ENCODE assay signal across 16 cellular contexts in genomic region chr4:38076153-38076669, GRCh38.
DNase-seq lines count a peak whose midpoint lies in the region; FAIRE-seq and TF ChIP-seq lines count a peak whose summit lies in the region.
"Had no signal": no experiment of that assay in that cellular context is flagged by ENCODE, and none has a peak within 500 bp of the region (broad histone marks: within the 10 kb centered on the region; RNA-seq: fewer than 3 reads in every experiment).

No MANE protein-coding gene starts in this region.

- no peaks in the 10 kb centered on the region for H3K36me3 ChIP-seq in colonic mucosa
- H3K36me3 ChIP-seq: BE2C had no signal

- H3K27ac Mint-ChIP-seq in CD14-positive monocyte (peak overlapping the region; percentile 95 to 99 (median 98)), HFFc6 (peak overlapping the region; percentile 91), progenitor cell of endocrine pancreas (peak overlapping the region; percentile 5), mesothelial cell of epicardium (no peak overlapping the region)
- H3K27ac Mint-ChIP-seq: activated T-helper 1 cell treated with anti-CD3 and anti-CD28 coated beads, Interleukin-12 subunit alpha, Interleukin-12 subunit beta, Interleukin-2, Interleukin-4 antibody, amounts not matched to agents 30 ng/mL and 10 ng/mL and 1 ng/mL, durations not matched to agents 14 hours and 24 hours and 36 hours had no signal

- no peaks in the 10 kb centered on the region for H3K9me3 ChIP-seq in colonic mucosa
- H3K9me3 ChIP-seq: BE2C had no signal

- H3K4me3 Mint-ChIP-seq in CD14-positive monocyte = peak overlapping the region; percentile 47 to 64
- H3K4me3 Mint-ChIP-seq in HFFc6 = peak overlapping the region; percentile 71; the same call in 1 of the 2 replicates
- no peak overlapping the region for H3K4me3 Mint-ChIP-seq in progenitor cell of endocrine pancreas (ENCODE audit: low read depth)
- no peak overlapping the region for H3K4me3 Mint-ChIP-seq in mesothelial cell of epicardium
- H3K4me3 Mint-ChIP-seq: activated T-helper 1 cell treated with anti-CD3 and anti-CD28 coated beads, Interleukin-12 subunit alpha, Interleukin-12 subunit beta, Interleukin-2, Interleukin-4 antibody, amounts not matched to agents 30 ng/mL and 10 ng/mL and 1 ng/mL, durations not matched to agents 14 hours and 24 hours and 36 hours; natural killer cell treated with Interleukin-12 subunit alpha and Interleukin-12 subunit beta and Interleukin-15 and Interleukin-18, amount 100 ng/mL, for 72 hours had no signal

- no peak overlapping the region for H3K4me3 ChIP-seq in colonic mucosa

- peak overlapping the region; percentile 64 for H3K27ac ChIP-seq in colonic mucosa

- no peaks in the 10 kb centered on the region for H3K27me3 ChIP-seq in colonic mucosa
- H3K27me3 ChIP-seq: BE2C had no signal

- peaks cover 23 to 49% of the 10 kb centered on the region in 2 donors for H3K36me3 Mint-ChIP-seq in CD14-positive monocyte
- H3K36me3 Mint-ChIP-seq in HFFc6 (ENCODE audit: low read depth) = peaks cover 40% of the 10 kb centered on the region
- H3K36me3 Mint-ChIP-seq in progenitor cell of endocrine pancreas (ENCODE audit: insufficient read depth) = peaks cover 26% of the 10 kb centered on the region
- H3K36me3 Mint-ChIP-seq in mesothelial cell of epicardium = peaks cover 21% of the 10 kb centered on the region

- no peak for FAIRE-seq in frontal cortex (lab: Jason Lieb, UNC)
- FAIRE-seq: endometrium had no signal

- H3K9ac ChIP-seq in colonic mucosa (ENCODE audit: low read depth in 2 of 2, low read length in 2 of 2) = no peak overlapping the region

- H3K9me3 Mint-ChIP-seq in CD14-positive monocyte = peaks cover 0 to 2% (median 0%) of the 10 kb centered on the region in 7 donors
- H3K9me3 Mint-ChIP-seq in HFFc6 = no peaks in the 10 kb centered on the region
- H3K9me3 Mint-ChIP-seq in progenitor cell of endocrine pancreas (ENCODE audit: low read depth) = peaks cover 3% of the 10 kb centered on the region
- no peaks in the 10 kb centered on the region for H3K9me3 Mint-ChIP-seq in mesothelial cell of epicardium
- H3K9me3 Mint-ChIP-seq: activated T-helper 1 cell treated with anti-CD3 and anti-CD28 coated beads, Interleukin-12 subunit alpha, Interleukin-12 subunit beta, Interleukin-2, Interleukin-4 antibody, amounts not matched to agents 30 ng/mL and 10 ng/mL and 1 ng/mL, durations not matched to agents 14 hours and 24 hours and 36 hours; natural killer cell treated with Interleukin-12 subunit alpha and Interleukin-12 subunit beta and Interleukin-15 and Interleukin-18, amount 100 ng/mL, for 72 hours had no signal

- H3K27me3 Mint-ChIP-seq in CD14-positive monocyte (ENCODE audit: low read depth in 3 of 3) = peaks cover 0 to 2% (median 0%) of the 10 kb centered on the region in 3 donors
- H3K27me3 Mint-ChIP-seq in HFFc6 (ENCODE audit: insufficient read depth) = 0 out of 2 replicates have a peak, but pooled peaks cover 1% of the 10 kb centered on the region
- no peaks in the 10 kb centered on the region for H3K27me3 Mint-ChIP-seq in progenitor cell of endocrine pancreas
- no peaks in the 10 kb centered on the region for H3K27me3 Mint-ChIP-seq in mesothelial cell of epicardium (ENCODE audit: low read depth)
- H3K27me3 Mint-ChIP-seq: natural killer cell treated with Interleukin-12 subunit alpha and Interleukin-12 subunit beta and Interleukin-15 and Interleukin-18, amount 100 ng/mL, for 72 hours had no signal

- intact Hi-C loops in CD14-positive monocyte (cut with micrococcal nuclease) (loop anchor here (5.0 to 10.0 kb wide), 4 partner anchors 86 to 789 kb away; partner anchors contain the start of genes FAM114A1 (in 1 of the 2) and TLR6 (in 1 of the 2)), colonic mucosa (cut with DNase I) (no loop called here)

- H3K4me1 Mint-ChIP-seq in CD14-positive monocyte = peaks cover 92% of the 10 kb centered on the region
- H3K4me1 Mint-ChIP-seq in HFFc6 (ENCODE audit: low read depth) = peaks cover 85% of the 10 kb centered on the region
- peaks cover 14% of the 10 kb centered on the region for H3K4me1 Mint-ChIP-seq in progenitor cell of endocrine pancreas (ENCODE audit: low read depth)
- peaks cover 17% of the 10 kb centered on the region for H3K4me1 Mint-ChIP-seq in mesothelial cell of epicardium

- TF ChIP-seq CTCF in CD14-positive monocyte (IDR thresholded peaks at IDR 0.05) = no peak
- no peak for TF ChIP-seq CTCF in HFFc6 (IDR thresholded peaks at IDR 0.05)
- no peak for TF ChIP-seq CTCF in colonic mucosa (IDR thresholded peaks at IDR 0.05)
- no peak for TF ChIP-seq CTCF in progenitor cell of endocrine pancreas (IDR thresholded peaks at IDR 0.05; ENCODE audit: unreplicated experiment)
- TF ChIP-seq CTCF in mesothelial cell of epicardium (IDR thresholded peaks at IDR 0.05; ENCODE audit: unreplicated experiment) = no peak

- no peak for DNase-seq in CD14-positive monocyte (ENCODE audit: low spot score)
- no peak for DNase-seq in HFFc6
- no peak for DNase-seq in colonic mucosa
- DNase-seq in progenitor cell of endocrine pancreas (ENCODE audit: low spot score, unreplicated experiment) = no peak
- no peak for DNase-seq in mesothelial cell of epicardium (ENCODE audit: low spot score in 2 of 2, unreplicated experiment in 2 of 2)
- no peak for DNase-seq in frontal cortex (ENCODE audit: low spot score in 2 of 2)
- DNase-seq in NK-92 (lab: John Stamatoyannopoulos, UW; ENCODE audit: unreplicated experiment) = no peak
- no peak for DNase-seq in GM19238 (ENCODE audit: insufficient read length, low spot score)
- DNase-seq: activated CD4-positive, alpha-beta T cell treated with anti-CD3 and anti-CD28 coated beads, Interleukin-2, amount 50 U/mL, for 1 hour; BE2C; NCI-H2081 treated with DMSO at 0.1 percent for 48 hours; NCI-H526 treated with DMSO at 0.1 percent for 48 hours; PC-3 had no signal

- H3K4me1 ChIP-seq in colonic mucosa = peaks cover 12% of the 10 kb centered on the region

Comparison
In these comparisons a context has a peak if more than half of its experiments do, and no peak if none do; other contexts are left out.
1. H3K4me3 Mint-ChIP-seq: peak in CD14-positive monocyte (2 of 2) and HFFc6 (single experiment); none in progenitor cell of endocrine pancreas (single experiment) and mesothelial cell of epicardium (single experiment).